23 cellular contexts compared by ENCODE assay signal in the genomic region with DNA sequence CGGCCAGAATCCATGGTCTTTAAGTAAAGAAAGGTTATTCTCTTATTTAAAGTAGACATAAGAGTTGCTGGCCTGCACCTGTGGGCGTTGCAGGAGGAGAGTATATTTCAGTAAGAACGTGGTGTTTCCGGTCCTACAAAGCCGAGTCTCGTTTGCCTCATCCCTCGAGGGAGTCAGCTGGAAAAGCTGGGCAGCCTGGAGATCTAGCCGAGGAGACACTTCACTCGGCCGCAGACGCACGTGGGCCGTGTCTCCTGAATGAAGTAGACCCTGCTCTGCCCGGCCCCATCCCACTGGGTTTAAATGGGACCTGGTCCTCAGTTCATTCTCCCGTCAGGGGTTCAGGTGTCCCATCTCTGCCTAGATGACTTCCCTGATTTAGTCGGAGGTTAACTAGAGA.
"Had no signal": no experiment of that assay in that cellular context is flagged by ENCODE, and none has a peak within 500 bp of the region (broad histone marks: within the 10 kb centered on the region; RNA-seq: fewer than 3 reads in every experiment).

No MANE protein-coding gene starts in this region.

- DNase-seq: dermis blood vessel endothelial cell; dorsolateral prefrontal cortex; effector CD4-positive, alpha-beta T cell; effector memory CD4-positive, alpha-beta T cell; esophagus squamous epithelium; foreskin fibroblast; foreskin melanocyte; gastrocnemius medialis; glutamatergic neuron; head of caudate nucleus; heart right ventricle; hippocampal formation; left cardiac atrium; left lung; left ventricle myocardium superior; lower lobe of right lung; mesenchymal stem cell; mucosa of descending colon; naive B cell had no signal

- H3K36me3 ChIP-seq: esophagus squamous epithelium, gastrocnemius medialis, left lung, lower lobe of right lung had no signal

- H3K9me3 ChIP-seq: esophagus squamous epithelium, gastrocnemius medialis, heart right ventricle, left lung, lower lobe of right lung, mucosa of descending colon had no signal

- H3K27me3 ChIP-seq: dorsolateral prefrontal cortex, esophagus squamous epithelium, gastrocnemius medialis, heart right ventricle, left lung had no signal

- H3K27ac ChIP-seq: coronary artery, esophagus squamous epithelium, gastrocnemius medialis, heart right ventricle, left lung, lower lobe of right lung had no signal

- FAIRE-seq: colon, endothelial cell of umbilical vein, islet of Langerhans had no signal

- H3K4me3 ChIP-seq: coronary artery, dorsolateral prefrontal cortex, esophagus squamous epithelium, gastrocnemius medialis, heart right ventricle, left lung, lower lobe of right lung, mucosa of descending colon had no signal

- ATAC-seq: gastrocnemius medialis, heart right ventricle, left cardiac atrium, left lung, left ventricle myocardium superior, lower lobe of right lung, mucosa of descending colon had no signal

- H3K4me1 ChIP-seq: esophagus squamous epithelium, gastrocnemius medialis, heart right ventricle, left lung, lower lobe of right lung had no signal
